Comparison of ENCODE assay signal across 8 cellular contexts in genomic region chr15:74872702-74873035, GRCh38. TPM values are rescaled to one million over a fixed set of nuclear protein-coding genes. Genes with fewer than 3 reads are reported as not detected.
DNase-seq lines count a peak whose midpoint lies in the region; ATAC-seq and TF ChIP-seq lines count a peak whose summit lies in the region.

No MANE protein-coding gene starts in this region.

- TF ChIP-seq CTCF in HL-60 (IDR thresholded peaks at IDR 0.05; ENCODE audit: insufficient read depth, low read length), result no peak

- H3K27ac ChIP-seq in HL-60 (replicated peaks) (peak overlapping the region; percentile 95), iPS-18a (ENCODE audit: low read length) (peak overlapping the region; percentile 53)

- H3K4me3 ChIP-seq in HL-60 (replicated peaks; ENCODE audit: insufficient read depth, low read length) (peak overlapping the region; percentile 84), iPS-18a (ENCODE audit: low read length) (peak overlapping the region; percentile 94)

- H3K27me3 Mint-ChIP-seq in activated T-helper 2 cell treated with anti-CD3 and anti-CD28 coated beads, Interferon-gamma antibody, Interleukin-2, Interleukin-4, amounts not matched to agents 10 μg/mL and 5 μg/mL and 100 μg/mL, durations not matched to agents 14 hours and 24 hours and 36 hours (ENCODE audit: low read depth), result peaks cover 1% of the 10 kb centered on the region
- no peaks in the 10 kb centered on the region for H3K27me3 Mint-ChIP-seq in stimulated activated naive B cell treated with anti-CD40 and anti-IgM and Interleukin-4, amounts not matched to agents 10 μg/mL and 1 μg/mL and 100 μg/mL, for 72 hours

- peaks cover 32% of the 10 kb centered on the region for H3K36me3 Mint-ChIP-seq in activated T-helper 2 cell treated with anti-CD3 and anti-CD28 coated beads, Interferon-gamma antibody, Interleukin-2, Interleukin-4, amounts not matched to agents 10 μg/mL and 5 μg/mL and 100 μg/mL, durations not matched to agents 14 hours and 24 hours and 36 hours (ENCODE audit: low read depth)
- peaks cover 33 to 39% of the 10 kb centered on the region in 2 donors for H3K36me3 Mint-ChIP-seq in stimulated activated naive B cell treated with anti-CD40 and anti-IgM and Interleukin-4, amounts not matched to agents 10 μg/mL and 1 μg/mL and 100 μg/mL, for 72 hours

- peak overlapping the region; percentile 91 for H3K9ac ChIP-seq in iPS-18a (ENCODE audit: low read length)

- DNase-seq in HL-60 (ENCODE audit: low read depth in 1 of 2, low spot score in 1 of 2) (no peak), midbrain (lab: John Stamatoyannopoulos, UW) (no peak), iPS-NIHi11 (ENCODE audit: low spot score) (no peak)
- no peak for DNase-seq in activated T-helper 2 cell treated with anti-CD3 and anti-CD28 coated beads, Interferon-gamma antibody, Interleukin-2, Interleukin-4, amounts not matched to agents 10 μg/mL and 5 μg/mL and 100 μg/mL, durations not matched to agents 14 hours and 24 hours and 36 hours (ENCODE audit: low spot score)
- DNase-seq in stimulated activated naive B cell treated with anti-CD40 and anti-IgM and Interleukin-4, amounts not matched to agents 10 μg/mL and 1 μg/mL and 100 μg/mL, for 72 hours, result no peak
- DNase-seq in stimulated activated CD4-positive, alpha-beta T cell treated with anti-CD3 and anti-CD28 coated beads, Interleukin-2, amount 100 ng/mL, for 24 hours, result no peak

- H3K9me3 Mint-ChIP-seq in activated T-helper 2 cell treated with anti-CD3 and anti-CD28 coated beads, Interferon-gamma antibody, Interleukin-2, Interleukin-4, amounts not matched to agents 10 μg/mL and 5 μg/mL and 100 μg/mL, durations not matched to agents 14 hours and 24 hours and 36 hours, result no peaks in the 10 kb centered on the region
- peaks cover 0 to 4% of the 10 kb centered on the region in 2 donors for H3K9me3 Mint-ChIP-seq in stimulated activated naive B cell treated with anti-CD40 and anti-IgM and Interleukin-4, amounts not matched to agents 10 μg/mL and 1 μg/mL and 100 μg/mL, for 72 hours

- H3K36me3 ChIP-seq in iPS-18a (ENCODE audit: control insufficient read depth, low read depth, low read length), result no peaks in the 10 kb centered on the region

- no peaks in the 10 kb centered on the region for H3K9me3 ChIP-seq in iPS-18a (ENCODE audit: control insufficient read depth, low read depth, low read length)

- no peaks in the 10 kb centered on the region for H3K4me1 ChIP-seq in iPS-18a (ENCODE audit: control insufficient read depth, low read depth, low read length)

- H3K27me3 ChIP-seq in HL-60 (ENCODE audit: insufficient read depth, poor library complexity, severe bottlenecking) (no peaks in the 10 kb centered on the region), iPS-18a (ENCODE audit: control insufficient read depth, insufficient read depth, low read length) (no peaks in the 10 kb centered on the region)

- no peak for ATAC-seq in stimulated activated naive B cell treated with anti-CD40 and anti-IgM and Interleukin-4, amounts not matched to agents 10 μg/mL and 1 μg/mL and 100 μg/mL, for 72 hours (replicated peaks)
- no peak for ATAC-seq in HG03469 (IDR thresholded peaks at IDR 0.05; ENCODE audit: unreplicated experiment)

- peak overlapping the region; percentile 98 for H3K4me3 Mint-ChIP-seq in activated T-helper 2 cell treated with anti-CD3 and anti-CD28 coated beads, Interferon-gamma antibody, Interleukin-2, Interleukin-4, amounts not matched to agents 10 μg/mL and 5 μg/mL and 100 μg/mL, durations not matched to agents 14 hours and 24 hours and 36 hours (ENCODE audit: low read depth)
- H3K4me3 Mint-ChIP-seq in stimulated activated naive B cell treated with anti-CD40 and anti-IgM and Interleukin-4, amounts not matched to agents 10 μg/mL and 1 μg/mL and 100 μg/mL, for 72 hours, result peak overlapping the region; percentile 91 to 98

- intact Hi-C loops in activated T-helper 2 cell treated with anti-CD3 and anti-CD28 coated beads, Interferon-gamma antibody, Interleukin-2, Interleukin-4, amounts not matched to agents 10 μg/mL and 5 μg/mL and 100 μg/mL, durations not matched to agents 14 hours and 24 hours and 36 hours (cut with micrococcal nuclease), result loop anchor here (1.0 to 5.0 kb wide), 5 partner anchors 17 to 865 kb away; partner anchors contain the start of genes COX5A and FAM219B

- peaks cover 40% of the 10 kb centered on the region for H3K4me1 Mint-ChIP-seq in activated T-helper 2 cell treated with anti-CD3 and anti-CD28 coated beads, Interferon-gamma antibody, Interleukin-2, Interleukin-4, amounts not matched to agents 10 μg/mL and 5 μg/mL and 100 μg/mL, durations not matched to agents 14 hours and 24 hours and 36 hours (ENCODE audit: low read depth)
- H3K4me1 Mint-ChIP-seq in stimulated activated naive B cell treated with anti-CD40 and anti-IgM and Interleukin-4, amounts not matched to agents 10 μg/mL and 1 μg/mL and 100 μg/mL, for 72 hours, result peaks cover 32 to 55% of the 10 kb centered on the region in 2 donors

- H3K27ac Mint-ChIP-seq in activated T-helper 2 cell treated with anti-CD3 and anti-CD28 coated beads, Interferon-gamma antibody, Interleukin-2, Interleukin-4, amounts not matched to agents 10 μg/mL and 5 μg/mL and 100 μg/mL, durations not matched to agents 14 hours and 24 hours and 36 hours, result peak overlapping the region; percentile 89
- peak overlapping the region; percentile 98 for H3K27ac Mint-ChIP-seq in stimulated activated naive B cell treated with anti-CD40 and anti-IgM and Interleukin-4, amounts not matched to agents 10 μg/mL and 1 μg/mL and 100 μg/mL, for 72 hours

RNA-seq across cellular contexts. Expression of gene SCAMP2, which starts 0.5 kb away (rescaled TPM):
- total RNA-seq in activated T-helper 2 cell treated with anti-CD3 and anti-CD28 coated beads, Interferon-gamma antibody, Interleukin-2, Interleukin-4, amounts not matched to agents 10 μg/mL and 5 μg/mL and 100 μg/mL, durations not matched to agents 14 hours and 24 hours and 36 hours, result 85.0 and 90.6 TPM in 2 replicates

RNA-seq across cellular contexts. Expression of gene MPI, which starts 17.2 kb away (rescaled TPM):
- 66.3 and 71.6 TPM in 2 replicates for total RNA-seq in activated T-helper 2 cell treated with anti-CD3 and anti-CD28 coated beads, Interferon-gamma antibody, Interleukin-2, Interleukin-4, amounts not matched to agents 10 μg/mL and 5 μg/mL and 100 μg/mL, durations not matched to agents 14 hours and 24 hours and 36 hours

RNA-seq across cellular contexts. Expression of gene ULK3, which starts 29.7 kb away (rescaled TPM):
- total RNA-seq in activated T-helper 2 cell treated with anti-CD3 and anti-CD28 coated beads, Interferon-gamma antibody, Interleukin-2, Interleukin-4, amounts not matched to agents 10 μg/mL and 5 μg/mL and 100 μg/mL, durations not matched to agents 14 hours and 24 hours and 36 hours, result 45.5 and 47.7 TPM in 2 replicates

RNA-seq across cellular contexts. Expression of gene FAM219B, which starts 34.0 kb away (rescaled TPM):
- total RNA-seq in activated T-helper 2 cell treated with anti-CD3 and anti-CD28 coated beads, Interferon-gamma antibody, Interleukin-2, Interleukin-4, amounts not matched to agents 10 μg/mL and 5 μg/mL and 100 μg/mL, durations not matched to agents 14 hours and 24 hours and 36 hours, result 82.1 and 95.2 TPM in 2 replicates

RNA-seq across cellular contexts. Expression of gene CPLX3, which starts 46.2 kb away (rescaled TPM):
- total RNA-seq in activated T-helper 2 cell treated with anti-CD3 and anti-CD28 coated beads, Interferon-gamma antibody, Interleukin-2, Interleukin-4, amounts not matched to agents 10 μg/mL and 5 μg/mL and 100 μg/mL, durations not matched to agents 14 hours and 24 hours and 36 hours, result 0.16 TPM in 1 of 2 replicates, not detected in the other
